ENCODE assay signal across 7 cellular contexts in the genomic region with DNA sequence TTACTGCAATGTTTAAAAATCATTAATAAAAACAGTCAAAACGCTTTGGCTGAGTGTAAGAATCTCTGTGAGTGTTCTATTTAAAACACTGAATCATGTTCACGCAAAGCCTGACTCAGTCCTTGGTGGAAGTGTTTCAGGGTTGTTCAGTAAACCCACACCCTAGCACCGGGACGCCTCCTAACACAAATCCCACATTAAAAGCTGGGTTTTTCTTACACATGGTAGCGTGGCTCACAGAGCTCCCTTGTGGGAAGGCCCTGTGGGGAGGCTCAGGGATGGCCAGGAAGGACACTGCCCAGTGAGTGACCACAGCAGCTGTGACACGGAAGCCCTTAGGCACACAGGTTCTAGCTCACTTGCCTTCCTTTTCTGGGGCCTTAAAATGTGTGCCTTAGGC.
DNase-seq lines count a peak whose midpoint lies in the region; ATAC-seq and TF ChIP-seq lines count a peak whose summit lies in the region.

No MANE protein-coding gene starts in this region.

- intact Hi-C loops in Caco-2 (cut with micrococcal nuclease; ENCODE audit: unreplicated experiment), result no loop called here

- H3K36me3 ChIP-seq in MG63 (no peaks in the 10 kb centered on the region), Caco-2 (ENCODE audit: control insufficient read depth, insufficient read depth, low read length) (no peaks in the 10 kb centered on the region)

- H3K27me3 ChIP-seq in MG63 (no peaks in the 10 kb centered on the region), Caco-2 (replicated peaks; ENCODE audit: control insufficient read depth, insufficient read depth, low read length) (no peaks in the 10 kb centered on the region)

- ATAC-seq in HG03139 (IDR thresholded peaks at IDR 0.05; ENCODE audit: unreplicated experiment) (no peak), GM19035 (IDR thresholded peaks at IDR 0.05; ENCODE audit: unreplicated experiment) (no peak)

- POLR2A ChIA-PET in Caco-2 (lab: Charles Lee), result no interaction called here

- DNase-seq in MG63 (peak; percentile 59), iris pigment epithelial cell (ENCODE audit: low read depth) (peak; percentile 86), Caco-2 (no peak)
- peak; percentile 40 for DNase-seq in activated naive CD4-positive, alpha-beta T cell treated with anti-CD3 and anti-CD28 coated beads, Interleukin-2, amount 50 U/mL, for 16 hours

- BruUV-seq in Caco-2 (replicated peaks; lab: Mats Ljungman, UMichigan), result no TSS peak

- peak overlapping the region; percentile 87 for H3K27ac Mint-ChIP-seq in stimulated activated naive CD8-positive, alpha-beta T cell treated with anti-CD3 and anti-CD28 coated beads, Interleukin-15, Interleukin-2, amounts not matched to agents 100 ng/mL and 50 ng/mL, for 24 hours
- no peak overlapping the region for H3K27ac Mint-ChIP-seq in Caco-2 (ENCODE audit: unreplicated experiment)

- CTCF ChIA-PET in Caco-2 (lab: Charles Lee), result interaction anchor here (0.6 kb wide), 1 partner anchor 467 kb away, joined by 3 read pairs; no protein-coding TSS in a partner anchor

- H3K4me1 Mint-ChIP-seq in stimulated activated naive CD8-positive, alpha-beta T cell treated with anti-CD3 and anti-CD28 coated beads, Interleukin-15, Interleukin-2, amounts not matched to agents 100 ng/mL and 50 ng/mL, for 24 hours (ENCODE audit: low read depth), result peaks cover 67% of the 10 kb centered on the region
- H3K4me1 Mint-ChIP-seq in Caco-2 (ENCODE audit: low read depth, unreplicated experiment), result no peaks in the 10 kb centered on the region

- H3K4me3 ChIP-seq in MG63 (no peak overlapping the region), Caco-2 (ENCODE audit: low read depth, low read length) (no peak overlapping the region)

- H3K27me3 Mint-ChIP-seq in stimulated activated naive CD8-positive, alpha-beta T cell treated with anti-CD3 and anti-CD28 coated beads, Interleukin-15, Interleukin-2, amounts not matched to agents 100 ng/mL and 50 ng/mL, for 24 hours, result no peaks in the 10 kb centered on the region
- no peaks in the 10 kb centered on the region for H3K27me3 Mint-ChIP-seq in Caco-2 (ENCODE audit: insufficient read depth, unreplicated experiment)

- peak overlapping the region; percentile 72 for H3K4me3 Mint-ChIP-seq in stimulated activated naive CD8-positive, alpha-beta T cell treated with anti-CD3 and anti-CD28 coated beads, Interleukin-15, Interleukin-2, amounts not matched to agents 100 ng/mL and 50 ng/mL, for 24 hours
- no peak overlapping the region for H3K4me3 Mint-ChIP-seq in Caco-2 (ENCODE audit: unreplicated experiment)

- no peaks in the 10 kb centered on the region for H3K4me1 ChIP-seq in Caco-2

- peaks cover 3% of the 10 kb centered on the region for H3K36me3 Mint-ChIP-seq in stimulated activated naive CD8-positive, alpha-beta T cell treated with anti-CD3 and anti-CD28 coated beads, Interleukin-15, Interleukin-2, amounts not matched to agents 100 ng/mL and 50 ng/mL, for 24 hours (ENCODE audit: low read depth)
- H3K36me3 Mint-ChIP-seq in Caco-2 (ENCODE audit: insufficient read depth, unreplicated experiment), result peaks cover 7% of the 10 kb centered on the region

- H3K9me3 Mint-ChIP-seq in stimulated activated naive CD8-positive, alpha-beta T cell treated with anti-CD3 and anti-CD28 coated beads, Interleukin-15, Interleukin-2, amounts not matched to agents 100 ng/mL and 50 ng/mL, for 24 hours, result no peaks in the 10 kb centered on the region
- no peaks in the 10 kb centered on the region for H3K9me3 Mint-ChIP-seq in Caco-2 (ENCODE audit: unreplicated experiment)

- H3K9me3 ChIP-seq in MG63 (no peaks in the 10 kb centered on the region), Caco-2 (no peaks in the 10 kb centered on the region)

- no peak for TF ChIP-seq CTCF in Caco-2 (IDR thresholded peaks at IDR 0.05; ENCODE audit: insufficient read depth in 1 of 2, low read depth in 1 of 2, low read length in 1 of 2, severe bottlenecking in 1 of 2, unreplicated experiment in 1 of 2)

Comparison
In these comparisons a context has a peak if more than half of its experiments do, and no peak if none do; other contexts are left out.
1. DNase-seq: peak in MG63 (single experiment), activated naive CD4-positive, alpha-beta T cell treated with anti-CD3 and anti-CD28 coated beads, Interleukin-2, amount 50 U/mL, for 16 hours (single experiment) and iris pigment epithelial cell (single experiment); none in Caco-2 (0 of 2).